Comparison of ENCODE assay signal across 11 cellular contexts in genomic region chr4:110119880-110120279, GRCh38.
DNase-seq lines count a peak whose midpoint lies in the region; ATAC-seq, FAIRE-seq and TF ChIP-seq lines count a peak whose summit lies in the region.
"Had no signal": no experiment of that assay in that cellular context is flagged by ENCODE, and none has a peak within 500 bp of the region (broad histone marks: within the 10 kb centered on the region; RNA-seq: fewer than 3 reads in every experiment).

No MANE protein-coding gene starts in this region.

- TF ChIP-seq POLR2A in GM12891 (IDR thresholded peaks at IDR 0.05; ENCODE audit: low read depth, low read length) = no peak

- peak; percentile 57 for FAIRE-seq in GM12891 (lab: Jason Lieb, UNC)

- H3K4me3 ChIP-seq in esophagus (ENCODE audit: low read depth in 1 of 2, low read length in 2 of 2) = no peak overlapping the region
- H3K4me3 ChIP-seq in lower lobe of right lung = no peak overlapping the region
- no peak overlapping the region for H3K4me3 ChIP-seq in coronary artery

- no peaks in the 10 kb centered on the region for H3K36me3 ChIP-seq in esophagus (ENCODE audit: control insufficient read depth in 2 of 2, insufficient read depth in 2 of 2, low read length in 1 of 2)
- no peaks in the 10 kb centered on the region for H3K36me3 ChIP-seq in lower lobe of right lung

- H3K4me1 ChIP-seq in esophagus (ENCODE audit: control insufficient read depth in 2 of 2, insufficient read depth in 2 of 2, low read length in 1 of 2) = peaks cover 0 to 3% of the 10 kb centered on the region in 2 donors
- no peaks in the 10 kb centered on the region for H3K4me1 ChIP-seq in lower lobe of right lung

- H3K9me3 ChIP-seq in esophagus (ENCODE audit: control insufficient read depth in 2 of 2, insufficient read depth in 1 of 2, low read depth in 1 of 2, low read length in 1 of 2) (no peaks in the 10 kb centered on the region), lower lobe of right lung (no peaks in the 10 kb centered on the region)

- DNase-seq in GM12891 (ENCODE audit: insufficient read length, low spot score) (no peak), NCI-H226 (peak; percentile 49), omental fat pad (ENCODE audit: low spot score) (no peak), NCI-H748 treated with DMSO at 0.1 percent for 48 hours (lab: John Stamatoyannopoulos, UW) (no peak), lower lobe of right lung (no peak), coronary artery (ENCODE audit: low spot score) (no peak)
- DNase-seq: NCI-H2029 treated with DMSO at 0.1 percent for 48 hours; stimulated activated CD4-positive, alpha-beta T cell treated with anti-CD3 and anti-CD28 coated beads, Interleukin-15, amount 100 ng/mL, for 24 hours had no signal

- H3K27me3 ChIP-seq in esophagus (ENCODE audit: control insufficient read depth in 1 of 2, insufficient read depth in 2 of 2, low read length in 2 of 2) = no peaks in the 10 kb centered on the region
- no peaks in the 10 kb centered on the region for H3K27me3 ChIP-seq in lower lobe of right lung (ENCODE audit: low read depth)

- peak; percentile 66 for ATAC-seq in omental fat pad (ENCODE audit: low FRiP score)
- ATAC-seq in HG03457 (IDR thresholded peaks at IDR 0.05; ENCODE audit: unreplicated experiment) = no peak
- no peak for ATAC-seq in lower lobe of right lung
- ATAC-seq: stimulated activated memory B cell treated with anti-CD40 and anti-IgM and Interleukin-4, amounts not matched to agents 10 μg/mL and 1 μg/mL and 100 μg/mL, for 72 hours had no signal

- TF ChIP-seq CTCF in omental fat pad (IDR thresholded peaks at IDR 0.05) (no peak), lower lobe of right lung (IDR thresholded peaks at IDR 0.05) (no peak), coronary artery (IDR thresholded peaks at IDR 0.05) (no peak)

- peak overlapping the region; percentile 42 to 63 for H3K27ac ChIP-seq in esophagus (ENCODE audit: low read depth in 2 of 2, low read length in 1 of 2)
- no peak overlapping the region for H3K27ac ChIP-seq in lower lobe of right lung
- H3K27ac ChIP-seq in coronary artery = no peak overlapping the region

- 82 to 87% methylated on average over 1 of the region's 1 CpG for WGBS in esophagus, 2 donors

- intact Hi-C loops in lower lobe of right lung (cut with DNase I) = no loop called here

TF ChIP-seq in GM12891, 5 proteins besides CTCF, POLR2A, EP300 and RAD21:
- no peak for TF ChIP-seq PAX5 (IDR thresholded peaks at IDR 0.05; ENCODE audit: insufficient read depth, low read length, severe bottlenecking)
- no peak for TF ChIP-seq POLR2AphosphoS5 (IDR thresholded peaks at IDR 0.05; ENCODE audit: low read depth, low read length)
- TF ChIP-seq TAF1 (IDR thresholded peaks at IDR 0.05; ENCODE audit: low read depth, low read length) = no peak

Comparison
In these comparisons a context has a peak if more than half of its experiments do, and no peak if none do; other contexts are left out.
1. H3K27ac ChIP-seq: peak in esophagus (2 of 2); none in lower lobe of right lung (single experiment) and coronary artery (0 of 2).